In genomic region chr3:121431717-121432517, GRCh38 we compare ENCODE assay signal across 8 cellular contexts.
DNase-seq lines count a peak whose midpoint lies in the region; ATAC-seq, FAIRE-seq and TF ChIP-seq lines count a peak whose summit lies in the region.

No MANE protein-coding gene starts in this region.

- H3K36me3 ChIP-seq in skeletal muscle satellite cell (ENCODE audit: insufficient read depth, low read length), result peaks cover 6% of the 10 kb centered on the region

- no peaks in the 10 kb centered on the region for H3K9me3 Mint-ChIP-seq in activated CD8-positive, alpha-beta T cell treated with anti-CD3 and anti-CD28 coated beads, Interleukin-2, amount 10 ng/mL, durations not matched to agents 7 days and 5 days (ENCODE audit: insufficient read depth)

- H3K4me1 Mint-ChIP-seq in activated CD8-positive, alpha-beta T cell treated with anti-CD3 and anti-CD28 coated beads, Interleukin-2, amount 10 ng/mL, durations not matched to agents 7 days and 5 days (ENCODE audit: low read depth), result peaks cover 19% of the 10 kb centered on the region

- H3K36me3 Mint-ChIP-seq in activated CD8-positive, alpha-beta T cell treated with anti-CD3 and anti-CD28 coated beads, Interleukin-2, amount 10 ng/mL, durations not matched to agents 7 days and 5 days (ENCODE audit: low read depth), result peaks cover 69% of the 10 kb centered on the region

- peak overlapping the region; percentile 52 for H3K9ac ChIP-seq in skeletal muscle satellite cell (ENCODE audit: low read depth, low read length)

- peak; percentile 60 for DNase-seq in Daoy (ENCODE audit: low read depth)
- DNase-seq in HTR-8/SVneo (ENCODE audit: insufficient read length, low spot score), result peak; percentile 5
- DNase-seq in activated CD8-positive, alpha-beta T cell treated with anti-CD3 and anti-CD28 coated beads, Interleukin-2, amount 10 ng/mL, durations not matched to agents 7 days and 5 days, result peak; percentile 78
- peak; percentile 56 for DNase-seq in fibroblast of pulmonary artery (ENCODE audit: low read depth)
- DNase-seq in substantia nigra (lab: John Stamatoyannopoulos, UW), result no peak
- no peak for DNase-seq in mesenteric fat pad (ENCODE audit: low spot score)

- TF ChIP-seq CTCF in fibroblast of pulmonary artery (IDR thresholded peaks at IDR 0.05; ENCODE audit: low read length, missing control alignments), result no peak

- no peaks in the 10 kb centered on the region for H3K27me3 ChIP-seq in skeletal muscle satellite cell (ENCODE audit: control insufficient read depth, insufficient read depth, low read length)

- no peaks in the 10 kb centered on the region for H3K9me3 ChIP-seq in skeletal muscle satellite cell (replicated peaks; ENCODE audit: low read length)

- peak overlapping the region; percentile 22 for H3K4me3 Mint-ChIP-seq in activated CD8-positive, alpha-beta T cell treated with anti-CD3 and anti-CD28 coated beads, Interleukin-2, amount 10 ng/mL, durations not matched to agents 7 days and 5 days

- H3K27ac Mint-ChIP-seq in activated CD8-positive, alpha-beta T cell treated with anti-CD3 and anti-CD28 coated beads, Interleukin-2, amount 10 ng/mL, durations not matched to agents 7 days and 5 days, result peak overlapping the region; percentile 79

- peak overlapping the region; percentile 93 for H3K4me2 ChIP-seq in skeletal muscle satellite cell (ENCODE audit: low read length)

- peaks cover 8% of the 10 kb centered on the region for H3K4me1 ChIP-seq in skeletal muscle satellite cell (ENCODE audit: control insufficient read depth, insufficient read depth, low read length)

- H3K27ac ChIP-seq in substantia nigra (ENCODE audit: low read depth, low read length, poor library complexity, severe bottlenecking), result no peak overlapping the region

- ATAC-seq in GM21390 (IDR thresholded peaks at IDR 0.05; ENCODE audit: unreplicated experiment), result peak; percentile 93
- peak; percentile 96 for ATAC-seq in activated CD8-positive, alpha-beta T cell treated with anti-CD3 and anti-CD28 coated beads, Interleukin-2, amount 10 ng/mL, durations not matched to agents 7 days and 5 days

- no peaks in the 10 kb centered on the region for H3K27me3 Mint-ChIP-seq in activated CD8-positive, alpha-beta T cell treated with anti-CD3 and anti-CD28 coated beads, Interleukin-2, amount 10 ng/mL, durations not matched to agents 7 days and 5 days (ENCODE audit: low read depth)

- peak overlapping the region; percentile 42 for H3K4me3 ChIP-seq in fibroblast of pulmonary artery (replicated peaks; ENCODE audit: low read depth, low read length)
- peak overlapping the region; percentile 70 for H3K4me3 ChIP-seq in skeletal muscle satellite cell (ENCODE audit: low read length)

- CTCF ChIA-PET in activated CD8-positive, alpha-beta T cell treated with anti-CD3 and anti-CD28 coated beads, Interleukin-2, amount 10 ng/mL, durations not matched to agents 7 days and 5 days (lab: Charles Lee), result interaction anchor here (1.0 to 1.1 kb wide), 2 partner anchors 14 to 17 kb away, joined by 3 read pairs; no protein-coding TSS in a partner anchor

- FAIRE-seq in HTR-8/SVneo (lab: Jason Lieb, UNC), result no peak

- POLR2A ChIA-PET in activated CD8-positive, alpha-beta T cell treated with anti-CD3 and anti-CD28 coated beads, Interleukin-2, amount 10 ng/mL, durations not matched to agents 7 days and 5 days (lab: Charles Lee), result no interaction called here

Comparison
In these comparisons a context has a peak if more than half of its experiments do, and no peak if none do; other contexts are left out.
1. DNase-seq: peak in Daoy (single experiment), HTR-8/SVneo (single experiment), activated CD8-positive, alpha-beta T cell treated with anti-CD3 and anti-CD28 coated beads, Interleukin-2, amount 10 ng/mL, durations not matched to agents 7 days and 5 days (single experiment) and fibroblast of pulmonary artery (single experiment); none in substantia nigra (0 of 49) and mesenteric fat pad (single experiment).